ENCODE assay signal across 8 cellular contexts in genomic region chr4:1870328-1870577, GRCh38. TPM values are rescaled to one million over a fixed set of nuclear protein-coding genes. Genes with fewer than 3 reads are reported as not detected.
DNase-seq lines count a peak whose midpoint lies in the region; ATAC-seq and TF ChIP-seq lines count a peak whose summit lies in the region.

No MANE protein-coding gene starts in this region.

- no peaks in the 10 kb centered on the region for H3K27me3 Mint-ChIP-seq in progenitor cell of endocrine pancreas

- peak overlapping the region; percentile 99 for H3K9ac ChIP-seq in SU-DHL-6 (ENCODE audit: low read length)
- H3K9ac ChIP-seq in adipocyte (ENCODE audit: low read length) = peak overlapping the region; percentile 88

- peak; percentile 94 for DNase-seq in ELF-1 (ENCODE audit: low read depth, low spot score)
- DNase-seq in NCI-H1092 treated with DMSO at 0.1 percent for 48 hours (lab: John Stamatoyannopoulos, UW) = peak; percentile 84
- peak; percentile 91 for DNase-seq in adipocyte (ENCODE audit: low read depth)
- DNase-seq in left ventricle myocardium inferior = peak; percentile 89
- DNase-seq in progenitor cell of endocrine pancreas (ENCODE audit: low spot score, unreplicated experiment) = peak; percentile 72
- DNase-seq in ureter (ENCODE audit: low spot score) = peak; percentile 87

- peak overlapping the region; percentile 76 for H3K4me3 Mint-ChIP-seq in progenitor cell of endocrine pancreas (ENCODE audit: low read depth)

- TF ChIP-seq CTCF in SU-DHL-6 (IDR thresholded peaks at IDR 0.05; ENCODE audit: insufficient read depth, low read length, poor library complexity, severe bottlenecking) = no peak
- no peak for TF ChIP-seq CTCF in left ventricle myocardium inferior (IDR thresholded peaks at IDR 0.05; ENCODE audit: borderline replicate concordance)
- no peak for TF ChIP-seq CTCF in progenitor cell of endocrine pancreas (IDR thresholded peaks at IDR 0.05; ENCODE audit: unreplicated experiment)

- H3K36me3 Mint-ChIP-seq in progenitor cell of endocrine pancreas (ENCODE audit: insufficient read depth) = no peaks in the 10 kb centered on the region

- H3K4me3 ChIP-seq in SU-DHL-6 (ENCODE audit: insufficient read depth, low read length, poor library complexity, severe bottlenecking) = peak overlapping the region; percentile 78
- peak overlapping the region; percentile 88 for H3K4me3 ChIP-seq in adipocyte (ENCODE audit: low read length)
- H3K4me3 ChIP-seq in left ventricle myocardium inferior = peak overlapping the region; percentile 97

- peaks cover 9% of the 10 kb centered on the region; the same call in 1 of the 2 replicates for H3F3A ChIP-seq in SU-DHL-6 (ENCODE audit: insufficient read depth)

- H2AFZ ChIP-seq in SU-DHL-6 (ENCODE audit: low read depth, low read length, severe bottlenecking) = peak overlapping the region; percentile 52

- H3K27me3 ChIP-seq in SU-DHL-6 (ENCODE audit: low read length) (no peaks in the 10 kb centered on the region), adipocyte (replicated peaks; ENCODE audit: control insufficient read depth, insufficient read depth, low read length) (peaks cover 6% of the 10 kb centered on the region), left ventricle myocardium inferior (ENCODE audit: low read depth) (peaks cover 27% of the 10 kb centered on the region)

- no peaks in the 10 kb centered on the region for H3K36me3 ChIP-seq in SU-DHL-6 (ENCODE audit: low read length)
- no peaks in the 10 kb centered on the region for H3K36me3 ChIP-seq in adipocyte (ENCODE audit: control insufficient read depth, insufficient read depth, low read length, severe bottlenecking)
- no peaks in the 10 kb centered on the region for H3K36me3 ChIP-seq in left ventricle myocardium inferior

- 0 out of 2 replicates have a peak, but pooled peaks cover 3% of the 10 kb centered on the region for H4K20me1 ChIP-seq in SU-DHL-6 (ENCODE audit: low read depth, low read length)

- H3K4me2 ChIP-seq in SU-DHL-6 (ENCODE audit: low read depth, low read length, poor library complexity, severe bottlenecking) = peak overlapping the region; percentile 92

- H3K9me2 ChIP-seq in SU-DHL-6 (replicated peaks; ENCODE audit: insufficient read depth, low read length) = no peaks in the 10 kb centered on the region

- H3K9me3 Mint-ChIP-seq in progenitor cell of endocrine pancreas (ENCODE audit: low read depth) = no peaks in the 10 kb centered on the region

- H3K4me1 ChIP-seq in adipocyte (ENCODE audit: control insufficient read depth, insufficient read depth, low read length) = peaks cover 22% of the 10 kb centered on the region
- H3K4me1 ChIP-seq in left ventricle myocardium inferior = peaks cover 34% of the 10 kb centered on the region

- peak overlapping the region; percentile 96 for H3K27ac Mint-ChIP-seq in progenitor cell of endocrine pancreas

- ATAC-seq in HG02571 (IDR thresholded peaks at IDR 0.05; ENCODE audit: unreplicated experiment) = peak; percentile 43

- H3K27ac ChIP-seq in SU-DHL-6 (ENCODE audit: low read depth, low read length) (peak overlapping the region; percentile 96), left ventricle myocardium inferior (replicated peaks) (peak overlapping the region; percentile 100)

- H3K79me2 ChIP-seq in SU-DHL-6 (ENCODE audit: insufficient read depth, low read length) = peaks cover 38% of the 10 kb centered on the region

- H3K9me3 ChIP-seq in SU-DHL-6 (ENCODE audit: insufficient read depth, low read length) (no peaks in the 10 kb centered on the region), adipocyte (ENCODE audit: control insufficient read depth, low read length) (no peaks in the 10 kb centered on the region), left ventricle myocardium inferior (replicated peaks) (no peaks in the 10 kb centered on the region)

- peaks cover 30% of the 10 kb centered on the region for H3K4me1 Mint-ChIP-seq in progenitor cell of endocrine pancreas (ENCODE audit: low read depth)

- intact Hi-C loops in left ventricle myocardium inferior (cut with micrococcal nuclease) = no loop called here

RNA-seq across cellular contexts. Expression of gene NSD2, which starts 0.9 kb away (rescaled TPM):
- total RNA-seq in left ventricle myocardium inferior = 42.5 TPM
- 212 and 214 TPM in 2 replicates for total RNA-seq in progenitor cell of endocrine pancreas
- total RNA-seq in ureter = 41.5 TPM

RNA-seq across cellular contexts. Expression of gene LETM1, which starts 14.3 kb away (rescaled TPM):
- total RNA-seq in left ventricle myocardium inferior = 38.8 TPM
- total RNA-seq in progenitor cell of endocrine pancreas = 46.1 and 51.2 TPM in 2 replicates
- 56.1 TPM for total RNA-seq in ureter

Comparison
In these comparisons a context has a peak if more than half of its experiments do, and no peak if none do; other contexts are left out.
1. Peak in every context shown above with its lines: DNase-seq, ATAC-seq, H3K4me3 ChIP-seq and H3K27ac ChIP-seq.